8 cellular contexts compared by ENCODE assay signal in genomic region chr10:103193820-103194529, GRCh38. TPM values are rescaled to one million over a fixed set of nuclear protein-coding genes. Genes with fewer than 3 reads are reported as not detected.
DNase-seq lines count a peak whose midpoint lies in the region; ATAC-seq and TF ChIP-seq lines count a peak whose summit lies in the region.

No MANE protein-coding gene starts in this region.

- H3K4me3 ChIP-seq in AG10803 (ENCODE audit: low read length) (no peak overlapping the region), GM23338 (peak overlapping the region; percentile 95), hepatocyte (no peak overlapping the region), uterus (no peak overlapping the region)

- H3K27me3 Mint-ChIP-seq in GM23338 (ENCODE audit: insufficient read depth, low read depth, poor library complexity) = peaks cover 12% of the 10 kb centered on the region
- H3K27me3 Mint-ChIP-seq in activated CD8-positive, alpha-beta T cell treated with anti-CD3 and anti-CD28 coated beads, Interleukin-2, amount 10 ng/mL, durations not matched to agents 7 days and 5 days (ENCODE audit: low read depth) = no peaks in the 10 kb centered on the region

- no peaks in the 10 kb centered on the region for H3K36me3 Mint-ChIP-seq in GM23338 (ENCODE audit: low read depth)
- H3K36me3 Mint-ChIP-seq in activated CD8-positive, alpha-beta T cell treated with anti-CD3 and anti-CD28 coated beads, Interleukin-2, amount 10 ng/mL, durations not matched to agents 7 days and 5 days (ENCODE audit: low read depth) = peaks cover 16% of the 10 kb centered on the region

- no peak for TF ChIP-seq CTCF in AG10803 (conservative IDR thresholded peaks at IDR 0.05; ENCODE audit: low read length)
- no peak for TF ChIP-seq CTCF in GM23338 (conservative IDR thresholded peaks at IDR 0.05; ENCODE audit: low read depth in 2 of 2)
- no peak for TF ChIP-seq CTCF in hepatocyte (IDR thresholded peaks at IDR 0.05; ENCODE audit: poor library complexity)
- TF ChIP-seq CTCF in uterus (IDR thresholded peaks at IDR 0.05) = no peak

- POLR2A ChIA-PET in activated CD8-positive, alpha-beta T cell treated with anti-CD3 and anti-CD28 coated beads, Interleukin-2, amount 10 ng/mL, durations not matched to agents 7 days and 5 days (lab: Charles Lee) = no interaction called here

- H3K4me1 Mint-ChIP-seq in GM23338 = peaks cover 38% of the 10 kb centered on the region
- H3K4me1 Mint-ChIP-seq in activated CD8-positive, alpha-beta T cell treated with anti-CD3 and anti-CD28 coated beads, Interleukin-2, amount 10 ng/mL, durations not matched to agents 7 days and 5 days (ENCODE audit: low read depth) = peaks cover 45% of the 10 kb centered on the region

- CTCF ChIA-PET in activated CD8-positive, alpha-beta T cell treated with anti-CD3 and anti-CD28 coated beads, Interleukin-2, amount 10 ng/mL, durations not matched to agents 7 days and 5 days (lab: Charles Lee) = interaction anchor here (0.6 to 1.7 kb wide), 4 partner anchors 50 to 443 kb away, joined by 3 to 10 read pairs (median 4); partner anchors contain the start of gene CNNM2

- peaks cover 35% of the 10 kb centered on the region for H3K4me1 ChIP-seq in GM23338 (ENCODE audit: insufficient read depth)
- H3K4me1 ChIP-seq in hepatocyte (ENCODE audit: insufficient read depth) = peaks cover 23% of the 10 kb centered on the region
- H3K4me1 ChIP-seq in uterus = no peaks in the 10 kb centered on the region

- H3K27me3 ChIP-seq in GM23338 (ENCODE audit: insufficient read depth) (peaks cover 11% of the 10 kb centered on the region), hepatocyte (no peaks in the 10 kb centered on the region), uterus (no peaks in the 10 kb centered on the region)

- no peaks in the 10 kb centered on the region for H3K9me3 Mint-ChIP-seq in GM23338
- no peaks in the 10 kb centered on the region for H3K9me3 Mint-ChIP-seq in activated CD8-positive, alpha-beta T cell treated with anti-CD3 and anti-CD28 coated beads, Interleukin-2, amount 10 ng/mL, durations not matched to agents 7 days and 5 days (ENCODE audit: insufficient read depth)

- H3K36me3 ChIP-seq in GM23338 (ENCODE audit: insufficient read depth) (no peaks in the 10 kb centered on the region), hepatocyte (replicated peaks; ENCODE audit: insufficient read depth, low read depth) (no peaks in the 10 kb centered on the region), uterus (no peaks in the 10 kb centered on the region)

- intact Hi-C loops in uterus (cut with DNase I; ENCODE audit: low total_unique reads) = no loop called here

- H3K4me3 Mint-ChIP-seq in GM23338 = peak overlapping the region; percentile 90
- H3K4me3 Mint-ChIP-seq in activated CD8-positive, alpha-beta T cell treated with anti-CD3 and anti-CD28 coated beads, Interleukin-2, amount 10 ng/mL, durations not matched to agents 7 days and 5 days = peak overlapping the region; percentile 98

- H3K79me2 ChIP-seq in GM23338 (replicated peaks; ENCODE audit: insufficient read depth) = peaks cover 38% of the 10 kb centered on the region
- peaks cover 34% of the 10 kb centered on the region for H3K79me2 ChIP-seq in hepatocyte

- ATAC-seq in GM23338 (peak; percentile 3; the same call in 2 of the 3 replicates), GM21381 (IDR thresholded peaks at IDR 0.05; ENCODE audit: unreplicated experiment) (no peak)
- no peak for ATAC-seq in activated CD8-positive, alpha-beta T cell treated with anti-CD3 and anti-CD28 coated beads, Interleukin-2, amount 10 ng/mL, durations not matched to agents 7 days and 5 days

- H2AFZ ChIP-seq in GM23338 = peak overlapping the region; percentile 97
- peak overlapping the region; percentile 97 for H2AFZ ChIP-seq in hepatocyte

- DNase-seq in AG10803 (ENCODE audit: low read depth) = peak; percentile 29
- DNase-seq in GM23338 (ENCODE audit: low spot score) = peak; percentile 42
- no peak for DNase-seq in activated CD8-positive, alpha-beta T cell treated with anti-CD3 and anti-CD28 coated beads, Interleukin-2, amount 10 ng/mL, durations not matched to agents 7 days and 5 days
- DNase-seq in hepatocyte (ENCODE audit: low spot score) = no peak
- peak in 1 of 2 donors; percentile 27 for DNase-seq in uterus
- DNase-seq in NCI-H82 (lab: John Stamatoyannopoulos, UW) = no peak
- DNase-seq in stimulated activated naive CD4-positive, alpha-beta T cell (lab: John Stamatoyannopoulos, UW) = no peak

- H3K9me2 ChIP-seq in GM23338 (ENCODE audit: insufficient read depth) (no peaks in the 10 kb centered on the region), hepatocyte (replicated peaks; ENCODE audit: insufficient read depth) (no peaks in the 10 kb centered on the region)

- WGBS in hepatocyte (ENCODE audit: low lambda C conversion rate, missing lambda C conversion rate) = 73% methylated on average over 14 of the region's 14 CpGs

- H3F3A ChIP-seq in GM23338 (replicated peaks; ENCODE audit: low read depth) = peaks cover 5% of the 10 kb centered on the region; the same call in 1 of the 2 replicates

- H4K20me1 ChIP-seq in GM23338 (replicated peaks; ENCODE audit: insufficient read depth) (0 out of 2 replicates have a peak, but pooled peaks cover 5% of the 10 kb centered on the region), hepatocyte (ENCODE audit: insufficient read depth, poor library complexity, severe bottlenecking) (peaks cover 27% of the 10 kb centered on the region)

- H3K27ac Mint-ChIP-seq in GM23338 = no peak overlapping the region
- H3K27ac Mint-ChIP-seq in activated CD8-positive, alpha-beta T cell treated with anti-CD3 and anti-CD28 coated beads, Interleukin-2, amount 10 ng/mL, durations not matched to agents 7 days and 5 days = no peak overlapping the region

- H3K27ac ChIP-seq in GM23338 (ENCODE audit: low read depth) (0 out of 2 replicates have a peak overlapping the region, but pooled peaks have one; percentile 16), hepatocyte (no peak overlapping the region), uterus (peak overlapping the region; percentile 90 to 96)

- TF ChIP-seq POLR2A in uterus (IDR thresholded peaks at IDR 0.05) = no peak

- H3K9me3 ChIP-seq in hepatocyte (ENCODE audit: low read depth) (no peaks in the 10 kb centered on the region), uterus (no peaks in the 10 kb centered on the region)

- H3K4me2 ChIP-seq in GM23338 (peak overlapping the region; percentile 84), hepatocyte (peak overlapping the region; percentile 85)

TF ChIP-seq in GM23338, 12 proteins besides CTCF, POLR2A, EP300 and RAD21 (continues in another document):
- TF ChIP-seq STAT1 (IDR thresholded peaks at IDR 0.05; ENCODE audit: unreplicated experiment) (no peak), NANOG (IDR thresholded peaks at IDR 0.05; ENCODE audit: borderline replicate concordance) (no peak), CREB1 (CRISPR knock-in tag; IDR thresholded peaks at IDR 0.05; ENCODE audit: low read depth) (no peak), POLR2AphosphoS5 (IDR thresholded peaks at IDR 0.05; ENCODE audit: low read depth) (no peak), EZH2phosphoT487 (IDR thresholded peaks at IDR 0.05; ENCODE audit: unreplicated experiment) (no peak), EZH2 (IDR thresholded peaks at IDR 0.05; ENCODE audit: low read depth, unreplicated experiment) (no peak), REST (IDR thresholded peaks at IDR 0.05; ENCODE audit: unreplicated experiment) (no peak), JUNB (IDR thresholded peaks at IDR 0.05; ENCODE audit: unreplicated experiment) (no peak)

RNA-seq across cellular contexts. Expression of gene NT5C2, which starts 0.9 kb away (rescaled TPM):
- total RNA-seq in GM23338 (2014; rRNA removed; shearing (Covaris generic)) = 85.4 and 107 TPM in 2 replicates
- 27.1 and 33.9 TPM in 2 replicates for polyA plus RNA-seq in GM23338 (2016; fragmentation: Nextera tagmentation; extraction: Ambion mirVana)
- total RNA-seq in activated CD8-positive, alpha-beta T cell treated with anti-CD3 and anti-CD28 coated beads, Interleukin-2, amount 10 ng/mL, durations not matched to agents 7 days and 5 days = 10 to 100 TPM; 60.8 to 62.0 TPM
- total RNA-seq in hepatocyte = 50.7 and 58.7 TPM in 2 replicates
- polyA plus RNA-seq in hepatocyte = 49.2 and 52.0 TPM in 2 replicates
- total RNA-seq in uterus = 100 to 1,000 TPM in 2 of 4 donors, 10 to 100 TPM in 2; 12.3 to 134 (median 99.4) TPM

RNA-seq across cellular contexts. Expression of gene RPEL1, which starts 51.7 kb away (rescaled TPM):
- not detected in 2 replicates for total RNA-seq in GM23338 (2014; rRNA removed; shearing (Covaris generic))
- polyA plus RNA-seq in GM23338 (2016; fragmentation: Nextera tagmentation; extraction: Ambion mirVana) = 0.21 TPM in 1 of 2 replicates, not detected in the other
- under 1 TPM in 1 of 2 experiments, not detected in 1; 0.16 TPM for total RNA-seq in activated CD8-positive, alpha-beta T cell treated with anti-CD3 and anti-CD28 coated beads, Interleukin-2, amount 10 ng/mL, durations not matched to agents 7 days and 5 days
- 0.10 TPM in 1 of 2 replicates, not detected in the other for total RNA-seq in hepatocyte
- not detected in 2 replicates for polyA plus RNA-seq in hepatocyte
- total RNA-seq in uterus = under 1 TPM in 2 of 4 donors, not detected in 2; 0.26 to 0.35 TPM

Comparison
In these comparisons a context has a peak if more than half of its experiments do, and no peak if none do; other contexts are left out.
1. DNase-seq: peak in AG10803 (single experiment) and GM23338 (single experiment); none in activated CD8-positive, alpha-beta T cell treated with anti-CD3 and anti-CD28 coated beads, Interleukin-2, amount 10 ng/mL, durations not matched to agents 7 days and 5 days (single experiment), hepatocyte (single experiment), NCI-H82 (single experiment) and stimulated activated naive CD4-positive, alpha-beta T cell (0 of 6).